ENCODE assay signal across 12 cellular contexts in the genomic region with DNA sequence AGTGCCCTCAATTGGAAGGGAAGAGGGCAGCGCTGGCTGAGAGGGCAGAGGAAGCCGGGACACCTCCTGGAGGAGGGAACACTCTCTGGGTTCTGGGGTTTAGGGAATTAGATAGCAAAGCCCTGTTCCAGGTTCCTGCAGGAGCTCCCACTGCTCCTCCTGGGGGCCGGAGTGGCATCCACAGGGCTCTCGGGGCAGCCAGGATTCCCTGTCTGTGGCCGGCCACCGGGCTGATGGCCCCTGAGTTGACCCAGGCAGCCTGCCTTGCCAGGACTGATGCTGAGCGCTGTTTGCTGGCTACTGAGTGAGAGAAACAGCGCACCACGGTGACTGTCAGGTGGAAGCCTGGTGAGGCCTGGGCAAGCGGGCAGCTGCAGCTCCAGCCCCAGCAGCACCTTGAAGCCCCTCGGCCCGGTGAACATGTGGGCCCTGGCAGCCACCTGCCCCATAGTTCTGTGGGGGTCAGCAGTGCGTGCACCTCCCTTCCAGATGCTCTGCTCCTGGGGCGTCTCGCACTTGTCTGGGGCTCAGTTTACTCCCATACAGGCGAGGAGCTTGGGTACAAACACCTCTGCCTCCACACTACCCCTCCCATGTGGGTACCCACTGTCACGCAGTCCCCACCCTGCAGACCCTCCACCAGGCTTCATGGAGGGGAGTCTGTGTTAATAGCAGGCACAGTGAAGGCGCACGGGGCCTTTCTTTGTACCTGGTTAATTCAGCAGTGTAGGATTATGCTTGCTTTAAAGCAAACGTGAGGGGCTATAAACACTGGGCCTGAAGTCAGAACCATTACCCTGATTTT. TPM values are rescaled to one million over a fixed set of nuclear protein-coding genes. Genes with fewer than 3 reads are reported as not detected.
DNase-seq lines count a peak whose midpoint lies in the region; TF ChIP-seq lines count a peak whose summit lies in the region.
"Had no signal": no experiment of that assay in that cellular context is flagged by ENCODE, and none has a peak within 500 bp of the region (broad histone marks: within the 10 kb centered on the region; RNA-seq: fewer than 3 reads in every experiment).

No MANE protein-coding gene starts in this region.

- peak overlapping the region; percentile 53; the same call in 1 of the 2 replicates for H3K9ac ChIP-seq in OCI-LY1 (ENCODE audit: low read length)

- H3K4me2 ChIP-seq in OCI-LY1 (ENCODE audit: low read length): peak overlapping the region; percentile 46; the same call in 1 of the 2 replicates

- no peaks in the 10 kb centered on the region for H3K9me2 ChIP-seq in OCI-LY1 (ENCODE audit: low read depth, low read length)

- H2AFZ ChIP-seq in OCI-LY1 (ENCODE audit: low read length): peak overlapping the region; percentile 57; the same call in 1 of the 2 replicates

- no peaks in the 10 kb centered on the region for H3K27me3 ChIP-seq in OCI-LY1 (ENCODE audit: insufficient read depth, low read length)
- no peaks in the 10 kb centered on the region for H3K27me3 ChIP-seq in dorsolateral prefrontal cortex

- H3K36me3 ChIP-seq in OCI-LY1 (ENCODE audit: insufficient read depth, low read length): no peaks in the 10 kb centered on the region

- DNase-seq in NCI-H82 (lab: John Stamatoyannopoulos, UW) (peak; percentile 22), NCI-H82 treated with DMSO at 0.1 percent for 48 hours (lab: John Stamatoyannopoulos, UW; ENCODE audit: unreplicated experiment) (no peak), dorsolateral prefrontal cortex (no peak), posterior vena cava (ENCODE audit: low spot score) (peak; percentile 67), hypothalamus (lab: John Stamatoyannopoulos, UW) (no peak), SKM-1 (lab: John Stamatoyannopoulos, UW; ENCODE audit: unreplicated experiment) (no peak)
- no peak for DNase-seq in stimulated activated CD4-positive, alpha-beta T cell treated with anti-CD3 and anti-CD28 coated beads, Interleukin-2, amount 100 ng/mL, for 48 hours
- DNase-seq: NCI-H1436 treated with DMSO at 0.1 percent for 48 hours had no signal

- intact Hi-C loops in dorsolateral prefrontal cortex (cut with DNase I) (loop anchor here (5.0 to 10.0 kb wide), 4 partner anchors 73 to 1526 kb away; partner anchors contain the start of genes RNASEH1 (in 1 of the 2) and RPS7 (in 1 of the 2)), posterior vena cava (cut with DNase I) (no loop called here)

- H4K20me1 ChIP-seq in OCI-LY1 (ENCODE audit: insufficient read depth, low read length): no peaks in the 10 kb centered on the region

- no peaks in the 10 kb centered on the region for H3K9me3 ChIP-seq in OCI-LY1 (ENCODE audit: low read length)

- peak overlapping the region; percentile 65 for H3K27ac ChIP-seq in OCI-LY1 (ENCODE audit: low read depth, low read length, poor library complexity, severe bottlenecking)
- peak overlapping the region in 53 of 59 donors; percentile 32 to 95 (median 75) for H3K27ac ChIP-seq in dorsolateral prefrontal cortex
- H3K27ac ChIP-seq: epithelial cell of prostate had no signal

- H3F3A ChIP-seq in OCI-LY1 (ENCODE audit: insufficient read depth, low read length): no peaks in the 10 kb centered on the region

- H3K4me3 ChIP-seq in OCI-LY1 (ENCODE audit: low read depth, low read length, poor library complexity, severe bottlenecking) (no peak overlapping the region), dorsolateral prefrontal cortex (peak overlapping the region in 21 of 59 donors; percentile 1 to 50 (median 26))

- peaks cover 46% of the 10 kb centered on the region for H3K4me1 ChIP-seq in OCI-LY1 (ENCODE audit: insufficient read depth, low read length, severe bottlenecking)

- TF ChIP-seq CTCF in OCI-LY1 (IDR thresholded peaks at IDR 0.05; ENCODE audit: low read length) (no peak), dorsolateral prefrontal cortex (IDR thresholded peaks at IDR 0.05 in 54 of 56, conservative IDR thresholded peaks at IDR 0.05 in 2 of 56; ENCODE audit: low read depth in 1 of 56, partially characterized antibody in 56 of 56) (no peak)

- no peaks in the 10 kb centered on the region for H3K79me2 ChIP-seq in OCI-LY1 (ENCODE audit: insufficient read depth, low read length)

RNA-seq across cellular contexts. Expression of gene ALLC, which starts 7.7 kb away (rescaled TPM):
- total RNA-seq in dorsolateral prefrontal cortex: 1 to 10 TPM in 24 of 120 experiments, under 1 TPM in 32, not detected in 64; 0.28 to 3.5 (median 0.85) TPM
- not detected for total RNA-seq in posterior vena cava
- total RNA-seq: skeletal muscle tissue; T-helper 1 cell treated with Interleukin-12 subunit alpha and Interleukin-12 subunit beta and Interleukin-4 antibody, amounts not matched to agents 30 ng/mL and 1 ng/mL, for 36 hours had no signal

RNA-seq across cellular contexts. Expression of gene DCDC2C, which starts 53.0 kb away (rescaled TPM):
- 1 to 10 TPM in 8 of 120 experiments, under 1 TPM in 23, not detected in 89; 0.26 to 2.3 (median 0.76) TPM for total RNA-seq in dorsolateral prefrontal cortex
- total RNA-seq in posterior vena cava: not detected
- total RNA-seq: skeletal muscle tissue; T-helper 1 cell treated with Interleukin-12 subunit alpha and Interleukin-12 subunit beta and Interleukin-4 antibody, amounts not matched to agents 30 ng/mL and 1 ng/mL, for 36 hours had no signal

RNA-seq across cellular contexts. Expression of gene COLEC11, which starts 55.4 kb away (rescaled TPM):
- total RNA-seq in dorsolateral prefrontal cortex: 1 to 10 TPM in 100 of 120 experiments, under 1 TPM in 15, not detected in 5; 0.49 to 9.5 (median 1.8) TPM
- 1 to 10 TPM in 1 of 2 donors, under 1 TPM in 1; 0.71 to 3.8 TPM for total RNA-seq in posterior vena cava
- total RNA-seq: skeletal muscle tissue; T-helper 1 cell treated with Interleukin-12 subunit alpha and Interleukin-12 subunit beta and Interleukin-4 antibody, amounts not matched to agents 30 ng/mL and 1 ng/mL, for 36 hours had no signal

Comparison
In these comparisons a context has a peak if more than half of its experiments do, and no peak if none do; other contexts are left out.
1. DNase-seq: peak in NCI-H82 (single experiment) and posterior vena cava (single experiment); none in NCI-H82 treated with DMSO at 0.1 percent for 48 hours (single experiment), dorsolateral prefrontal cortex (0 of 10), hypothalamus (0 of 51), stimulated activated CD4-positive, alpha-beta T cell treated with anti-CD3 and anti-CD28 coated beads, Interleukin-2, amount 100 ng/mL, for 48 hours (0 of 2) and SKM-1 (single experiment).
2. intact Hi-C loops: an anchor here in dorsolateral prefrontal cortex (5.0 to 10.0 kb wide); none called in posterior vena cava.